ENCODE assay signal across 17 cellular contexts in the genomic region with DNA sequence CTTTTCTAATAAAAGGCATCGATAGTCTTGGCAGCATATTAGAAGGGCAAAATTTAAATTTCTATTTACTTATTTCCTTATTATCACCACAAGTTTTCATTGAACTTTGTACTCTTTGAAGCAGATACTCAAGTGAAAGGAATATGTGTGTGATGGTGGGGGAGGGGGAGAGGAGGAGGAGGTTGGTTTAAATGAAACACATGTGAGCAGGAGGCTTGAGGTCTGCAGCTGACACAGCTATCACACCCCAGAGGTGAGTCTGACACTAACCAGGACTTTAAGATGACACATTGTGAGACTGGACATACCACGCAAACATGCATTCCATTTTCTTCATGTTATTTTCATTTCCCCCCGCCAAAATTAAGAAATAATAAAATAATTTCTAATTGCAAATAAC.
A peak's percentile ranks its signal among the peaks of the same experiment; 100 is the strongest.
DNase-seq lines count a peak whose midpoint lies in the region; ATAC-seq and TF ChIP-seq lines count a peak whose summit lies in the region.
"Had no signal": no experiment of that assay in that cellular context is flagged by ENCODE, and none has a peak within 500 bp of the region (broad histone marks: within the 10 kb centered on the region; RNA-seq: fewer than 3 reads in every experiment).

No MANE protein-coding gene starts in this region.

- no peaks in the 10 kb centered on the region for H3K79me2 ChIP-seq in DND-41 (ENCODE audit: insufficient read depth, low read length)

- no peak overlapping the region for H3K27ac ChIP-seq in DND-41 (ENCODE audit: low read length)
- H3K27ac ChIP-seq in CD8-positive, alpha-beta T cell (ENCODE audit: low read depth, low read length), result no peak overlapping the region
- H3K27ac ChIP-seq: prostate gland, tibial nerve had no signal

- no peak overlapping the region for H3K4me2 ChIP-seq in DND-41 (ENCODE audit: insufficient read depth, low read length)

- no peak overlapping the region for H2AFZ ChIP-seq in DND-41 (ENCODE audit: low read depth, low read length)

- peaks cover 7% of the 10 kb centered on the region for H3K27me3 ChIP-seq in DND-41 (ENCODE audit: insufficient read depth, low read length, poor library complexity)
- no peaks in the 10 kb centered on the region for H3K27me3 ChIP-seq in CD8-positive, alpha-beta T cell (ENCODE audit: insufficient read depth, low read length)
- H3K27me3 ChIP-seq: dorsolateral prefrontal cortex, tibial nerve had no signal

- ATAC-seq in DND-41 (ENCODE audit: insufficient read depth, low read depth) (0 out of 3 replicates have a peak, but pooled peaks have one; percentile 33), HG02759 (IDR thresholded peaks at IDR 0.05; ENCODE audit: unreplicated experiment) (peak; percentile 72), GM19397 (IDR thresholded peaks at IDR 0.05; ENCODE audit: unreplicated experiment) (no peak), HG02798 (IDR thresholded peaks at IDR 0.05; ENCODE audit: poor library complexity, unreplicated experiment) (no peak)
- no peak for ATAC-seq in CD8-positive, alpha-beta T cell
- ATAC-seq: activated CD8-positive, alpha-beta T cell treated with anti-CD3 and anti-CD28 coated beads, Interleukin-2, amount 10 ng/mL, durations not matched to agents 7 days and 5 days had no signal

- no peak overlapping the region for H3K4me3 Mint-ChIP-seq in CD8-positive, alpha-beta T cell
- H3K4me3 Mint-ChIP-seq: activated CD8-positive, alpha-beta T cell treated with anti-CD3 and anti-CD28 coated beads, Interleukin-2, amount 10 ng/mL, durations not matched to agents 7 days and 5 days; T-helper 2 cell treated with Interferon-gamma antibody and Interleukin-4, amounts not matched to agents 5 μg/mL and 100 μg/mL, for 36 hours had no signal

- H3K27ac Mint-ChIP-seq in CD8-positive, alpha-beta T cell, result no peak overlapping the region
- H3K27ac Mint-ChIP-seq: activated CD8-positive, alpha-beta T cell treated with anti-CD3 and anti-CD28 coated beads, Interleukin-2, amount 10 ng/mL, durations not matched to agents 7 days and 5 days; T-helper 2 cell treated with Interferon-gamma antibody and Interleukin-4, amounts not matched to agents 5 μg/mL and 100 μg/mL, for 36 hours had no signal

- no peaks in the 10 kb centered on the region for H4K20me1 ChIP-seq in DND-41 (ENCODE audit: insufficient read depth, low read length)

- H3K27me3 Mint-ChIP-seq in CD8-positive, alpha-beta T cell (ENCODE audit: low read depth), result no peaks in the 10 kb centered on the region

- in situ Hi-C loops in KBM-7 (cut with MboI; ENCODE audit: low pct_unique_long_range_greater_than_20kb, low sequenced_read_pairs), result no loop called here

- no peaks in the 10 kb centered on the region for H3K9me3 ChIP-seq in DND-41 (ENCODE audit: insufficient read depth, low read length, severe bottlenecking)
- H3K9me3 ChIP-seq in CD8-positive, alpha-beta T cell (ENCODE audit: low read length), result no peaks in the 10 kb centered on the region
- H3K9me3 ChIP-seq: prostate gland, tibial nerve had no signal

- no peaks in the 10 kb centered on the region for H3K4me1 ChIP-seq in DND-41 (ENCODE audit: insufficient read depth, low read length)
- H3K4me1 ChIP-seq in CD8-positive, alpha-beta T cell (ENCODE audit: insufficient read depth, low read length), result no peaks in the 10 kb centered on the region
- H3K4me1 ChIP-seq: prostate gland had no signal

- no peaks in the 10 kb centered on the region for H3K4me1 Mint-ChIP-seq in CD8-positive, alpha-beta T cell (ENCODE audit: low read depth)

- H3K9me3 Mint-ChIP-seq in CD8-positive, alpha-beta T cell, result no peaks in the 10 kb centered on the region
- H3K9me3 Mint-ChIP-seq: T-helper 2 cell treated with Interferon-gamma antibody and Interleukin-4, amounts not matched to agents 5 μg/mL and 100 μg/mL, for 36 hours had no signal

- no peaks in the 10 kb centered on the region for H3K36me3 ChIP-seq in DND-41 (ENCODE audit: insufficient read depth, low read length)
- no peaks in the 10 kb centered on the region for H3K36me3 ChIP-seq in CD8-positive, alpha-beta T cell (ENCODE audit: insufficient read depth, low read length)
- H3K36me3 ChIP-seq: prostate gland, tibial nerve had no signal

- CTCF ChIA-PET in CD8-positive, alpha-beta T cell (lab: Charles Lee), result no interaction called here

- H3K4me3 ChIP-seq in DND-41 (ENCODE audit: low read depth in 1 of 2, low read length in 2 of 2), result no peak overlapping the region
- H3K4me3 ChIP-seq in CD8-positive, alpha-beta T cell (ENCODE audit: low read depth, low read length), result no peak overlapping the region
- H3K4me3 ChIP-seq: dorsolateral prefrontal cortex, prostate gland, tibial nerve had no signal

- intact Hi-C loops in CD8-positive, alpha-beta T cell (cut with DNase I, micrococcal nuclease), result no loop called here

- no peak for TF ChIP-seq CTCF in DND-41 (IDR thresholded peaks at IDR 0.05; ENCODE audit: borderline replicate concordance, extremely low read depth, low read length, poor library complexity, severe bottlenecking)
- no peak for TF ChIP-seq CTCF in CD8-positive, alpha-beta T cell (IDR thresholded peaks at IDR 0.05)

- POLR2A ChIA-PET in CD8-positive, alpha-beta T cell (lab: Charles Lee), result no interaction called here

- H3K36me3 Mint-ChIP-seq in CD8-positive, alpha-beta T cell, result no peaks in the 10 kb centered on the region

- H3K9ac ChIP-seq in DND-41 (ENCODE audit: low read depth, low read length), result no peak overlapping the region

- DNase-seq in DND-41, result no peak
- peak; percentile 9 for DNase-seq in SK-N-DZ (ENCODE audit: low spot score)
- peak; percentile 65 for DNase-seq in islet precursor cell
- DNase-seq in KBM-7, result no peak
- no peak for DNase-seq in CD8-positive, alpha-beta T cell
- DNase-seq: activated CD8-positive, alpha-beta T cell treated with anti-CD3 and anti-CD28 coated beads, Interleukin-2, amount 10 ng/mL, durations not matched to agents 7 days and 5 days; activated effector memory CD4-positive, alpha-beta T cell treated with Interleukin-2 at 50 U/mL for 16 hours; DMS 273 treated with DMSO at 0.1 percent for 48 hours; dorsolateral prefrontal cortex; HCEC 1CT; stimulated activated CD8-positive, alpha-beta memory T cell treated with anti-CD3 and anti-CD28 coated beads, Interleukin-4, amount 100 ng/mL, for 48 hours had no signal

Comparison
In these comparisons a context has a peak if more than half of its experiments do, and no peak if none do; other contexts are left out.
1. ATAC-seq: peak in DND-41 (single experiment) and HG02759 (single experiment); none in CD8-positive, alpha-beta T cell (single experiment), GM19397 (single experiment) and HG02798 (single experiment).
2. DNase-seq: peak in SK-N-DZ (single experiment) and islet precursor cell (single experiment); none in DND-41 (single experiment), KBM-7 (single experiment) and CD8-positive, alpha-beta T cell (0 of 7).